ENCODE assay signal across 8 cellular contexts in genomic region chr16:28879261-28879840, GRCh38. TPM values are rescaled to one million over a fixed set of nuclear protein-coding genes. Genes with fewer than 3 reads are reported as not detected.
DNase-seq lines count a peak whose midpoint lies in the region; ATAC-seq lines count a peak whose summit lies in the region.

No MANE protein-coding gene starts in this region.

- peak overlapping the region; percentile 77 for H3K9ac ChIP-seq in iPS-15b (ENCODE audit: low read depth, low read length)

- CTCF ChIA-PET in activated CD8-positive, alpha-beta T cell treated with anti-CD3 and anti-CD28 coated beads, Interleukin-2, amount 10 ng/mL, durations not matched to agents 7 days and 5 days (lab: Charles Lee): interaction anchor here (0.7 to 3.9 kb wide), 4 partner anchors 15 to 66 kb away, joined by 3 to 28 read pairs (median 4); no protein-coding TSS in a partner anchor

- peak overlapping the region; percentile 83 for H3K27ac Mint-ChIP-seq in activated CD8-positive, alpha-beta T cell treated with anti-CD3 and anti-CD28 coated beads, Interleukin-2, amount 10 ng/mL, durations not matched to agents 7 days and 5 days
- peak overlapping the region; percentile 93 for H3K27ac Mint-ChIP-seq in stimulated activated naive B cell treated with anti-CD40 and anti-IgM and Interleukin-4, amounts not matched to agents 10 μg/mL and 1 μg/mL and 100 μg/mL, for 72 hours

- POLR2A ChIA-PET in activated CD8-positive, alpha-beta T cell treated with anti-CD3 and anti-CD28 coated beads, Interleukin-2, amount 10 ng/mL, durations not matched to agents 7 days and 5 days (lab: Charles Lee): interaction anchor here (0.6 to 3.4 kb wide), 7 partner anchors 10 to 95 kb away, joined by 3 to 26 read pairs (median 6); partner anchors contain the start of genes SH2B1, SPNS1 and TUFM

- H3K4me1 ChIP-seq in iPS-15b (ENCODE audit: control insufficient read depth, insufficient read depth, low read length): peaks cover 14% of the 10 kb centered on the region

- peaks cover 38% of the 10 kb centered on the region for H3K4me1 Mint-ChIP-seq in activated CD8-positive, alpha-beta T cell treated with anti-CD3 and anti-CD28 coated beads, Interleukin-2, amount 10 ng/mL, durations not matched to agents 7 days and 5 days (ENCODE audit: low read depth)
- H3K4me1 Mint-ChIP-seq in stimulated activated naive B cell treated with anti-CD40 and anti-IgM and Interleukin-4, amounts not matched to agents 10 μg/mL and 1 μg/mL and 100 μg/mL, for 72 hours: peaks cover 28 to 41% of the 10 kb centered on the region in 2 donors

- DNase-seq in NCI-H748 treated with DMSO at 0.1 percent for 48 hours (lab: John Stamatoyannopoulos, UW) (peak; percentile 0), NCI-H748 (lab: John Stamatoyannopoulos, UW; ENCODE audit: unreplicated experiment) (no peak), NCI-H1436 treated with DMSO at 0.1 percent for 48 hours (lab: John Stamatoyannopoulos, UW) (no peak), AG08396 (ENCODE audit: low spot score) (no peak)
- no peak for DNase-seq in activated CD8-positive, alpha-beta T cell treated with anti-CD3 and anti-CD28 coated beads, Interleukin-2, amount 10 ng/mL, durations not matched to agents 7 days and 5 days
- no peak for DNase-seq in stimulated activated naive B cell treated with anti-CD40 and anti-IgM and Interleukin-4, amounts not matched to agents 10 μg/mL and 1 μg/mL and 100 μg/mL, for 72 hours

- ATAC-seq in HG02973 (IDR thresholded peaks at IDR 0.05; ENCODE audit: unreplicated experiment): peak; percentile 27
- peak; percentile 56 for ATAC-seq in activated CD8-positive, alpha-beta T cell treated with anti-CD3 and anti-CD28 coated beads, Interleukin-2, amount 10 ng/mL, durations not matched to agents 7 days and 5 days
- peak; percentile 54 to 55 for ATAC-seq in stimulated activated naive B cell treated with anti-CD40 and anti-IgM and Interleukin-4, amounts not matched to agents 10 μg/mL and 1 μg/mL and 100 μg/mL, for 72 hours (replicated peaks)

- H3K36me3 Mint-ChIP-seq in activated CD8-positive, alpha-beta T cell treated with anti-CD3 and anti-CD28 coated beads, Interleukin-2, amount 10 ng/mL, durations not matched to agents 7 days and 5 days (ENCODE audit: low read depth): peaks cover 2% of the 10 kb centered on the region
- H3K36me3 Mint-ChIP-seq in stimulated activated naive B cell treated with anti-CD40 and anti-IgM and Interleukin-4, amounts not matched to agents 10 μg/mL and 1 μg/mL and 100 μg/mL, for 72 hours: peaks cover 6 to 11% of the 10 kb centered on the region in 2 donors

- peaks cover 6% of the 10 kb centered on the region for H3K27me3 Mint-ChIP-seq in activated CD8-positive, alpha-beta T cell treated with anti-CD3 and anti-CD28 coated beads, Interleukin-2, amount 10 ng/mL, durations not matched to agents 7 days and 5 days (ENCODE audit: low read depth)
- peaks cover 9 to 11% of the 10 kb centered on the region in 2 donors for H3K27me3 Mint-ChIP-seq in stimulated activated naive B cell treated with anti-CD40 and anti-IgM and Interleukin-4, amounts not matched to agents 10 μg/mL and 1 μg/mL and 100 μg/mL, for 72 hours

- H3K27me3 ChIP-seq in iPS-15b (ENCODE audit: control insufficient read depth, insufficient read depth, low read length): peaks cover 8% of the 10 kb centered on the region

- peak overlapping the region; percentile 93 for H3K4me3 Mint-ChIP-seq in activated CD8-positive, alpha-beta T cell treated with anti-CD3 and anti-CD28 coated beads, Interleukin-2, amount 10 ng/mL, durations not matched to agents 7 days and 5 days
- peak overlapping the region; percentile 92 to 93 for H3K4me3 Mint-ChIP-seq in stimulated activated naive B cell treated with anti-CD40 and anti-IgM and Interleukin-4, amounts not matched to agents 10 μg/mL and 1 μg/mL and 100 μg/mL, for 72 hours

- H3K36me3 ChIP-seq in iPS-15b (ENCODE audit: control insufficient read depth, insufficient read depth, low read length): peaks cover 3% of the 10 kb centered on the region

- H3K9me3 ChIP-seq in iPS-15b (ENCODE audit: control insufficient read depth, insufficient read depth, low read length): no peaks in the 10 kb centered on the region

- no peaks in the 10 kb centered on the region for H3K9me3 Mint-ChIP-seq in activated CD8-positive, alpha-beta T cell treated with anti-CD3 and anti-CD28 coated beads, Interleukin-2, amount 10 ng/mL, durations not matched to agents 7 days and 5 days (ENCODE audit: insufficient read depth)
- no peaks in the 10 kb centered on the region for H3K9me3 Mint-ChIP-seq in stimulated activated naive B cell treated with anti-CD40 and anti-IgM and Interleukin-4, amounts not matched to agents 10 μg/mL and 1 μg/mL and 100 μg/mL, for 72 hours

- peak overlapping the region; percentile 80 for H3K4me3 ChIP-seq in iPS-15b (ENCODE audit: low read depth, low read length)

RNA-seq across cellular contexts. Expression of gene ATP2A1, which starts 1.1 kb away (rescaled TPM):
- total RNA-seq in activated CD8-positive, alpha-beta T cell treated with anti-CD3 and anti-CD28 coated beads, Interleukin-2, amount 10 ng/mL, durations not matched to agents 7 days and 5 days: 1 to 10 TPM; 1.8 to 2.1 TPM

RNA-seq across cellular contexts. Expression of gene SH2B1, which starts 15.7 kb away (rescaled TPM):
- 10 to 100 TPM; 47.8 to 52.2 TPM for total RNA-seq in activated CD8-positive, alpha-beta T cell treated with anti-CD3 and anti-CD28 coated beads, Interleukin-2, amount 10 ng/mL, durations not matched to agents 7 days and 5 days

RNA-seq across cellular contexts. Expression of gene TUFM, which starts 33.2 kb away (rescaled TPM):
- 100 to 1,000 TPM; 150 to 153 TPM for total RNA-seq in activated CD8-positive, alpha-beta T cell treated with anti-CD3 and anti-CD28 coated beads, Interleukin-2, amount 10 ng/mL, durations not matched to agents 7 days and 5 days

RNA-seq across cellular contexts. Expression of gene RABEP2, which starts 45.7 kb away (rescaled TPM):
- total RNA-seq in activated CD8-positive, alpha-beta T cell treated with anti-CD3 and anti-CD28 coated beads, Interleukin-2, amount 10 ng/mL, durations not matched to agents 7 days and 5 days: 10 to 100 TPM; 22.5 to 23.2 TPM

RNA-seq across cellular contexts. Expression of gene CD19, which starts 52.4 kb away (rescaled TPM):
- total RNA-seq in activated CD8-positive, alpha-beta T cell treated with anti-CD3 and anti-CD28 coated beads, Interleukin-2, amount 10 ng/mL, durations not matched to agents 7 days and 5 days: under 1 TPM; 0.52 to 0.68 TPM
